1 cellular context compared by ENCODE assay signal in genomic region chr10:69364232-69364631, GRCh38.
TF ChIP-seq lines count a peak whose summit lies in the region.

No MANE protein-coding gene starts in this region.

TF ChIP-seq in GM23338, 12 proteins besides CTCF, POLR2A, EP300 and RAD21 (continued from another document):
- no peak for TF ChIP-seq ZNF462 (CRISPR knock-in tag; IDR thresholded peaks at IDR 0.05)
- no peak for TF ChIP-seq JUNB (IDR thresholded peaks at IDR 0.05; ENCODE audit: unreplicated experiment)
- TF ChIP-seq NANOG (IDR thresholded peaks at IDR 0.05; ENCODE audit: borderline replicate concordance), result no peak
- no peak for TF ChIP-seq ETS1 (IDR thresholded peaks at IDR 0.05)
- TF ChIP-seq STAT1 (IDR thresholded peaks at IDR 0.05; ENCODE audit: unreplicated experiment), result no peak
- TF ChIP-seq ZNF331 (CRISPR knock-in tag; IDR thresholded peaks at IDR 0.05; ENCODE audit: low read depth), result no peak
- no peak for TF ChIP-seq POLR2AphosphoS5 (IDR thresholded peaks at IDR 0.05; ENCODE audit: low read depth)
